9 cellular contexts compared by ENCODE assay signal in genomic region chr2:136136921-136137320, GRCh38. TPM values are rescaled to one million over a fixed set of nuclear protein-coding genes. Genes with fewer than 3 reads are reported as not detected.
DNase-seq lines count a peak whose midpoint lies in the region; FAIRE-seq and TF ChIP-seq lines count a peak whose summit lies in the region.
"Had no signal": no experiment of that assay in that cellular context is flagged by ENCODE, and none has a peak within 500 bp of the region (broad histone marks: within the 10 kb centered on the region; RNA-seq: fewer than 3 reads in every experiment).

No MANE protein-coding gene starts in this region.

- peaks cover 0 to 7% of the 10 kb centered on the region in 2 donors for H3K36me3 Mint-ChIP-seq in CD4-positive, alpha-beta memory T cell
- H3K36me3 Mint-ChIP-seq in T-helper 1 cell treated with Interleukin-12 subunit alpha and Interleukin-12 subunit beta and Interleukin-4 antibody, amounts not matched to agents 30 μg/mL and 1 μg/mL, for 36 hours (ENCODE audit: low read depth) = peaks cover 10% of the 10 kb centered on the region

- CTCF ChIA-PET in CD4-positive, alpha-beta memory T cell (lab: Charles Lee; ENCODE audit: partially characterized antibody) = interaction anchor here (1.0 to 3.7 kb wide), 16 partner anchors 8 to 247 kb away, joined by 3 to 24 read pairs (median 6); partner anchors contain the start of genes CXCR4 and DARS1

- DNase-seq in CD4-positive, alpha-beta memory T cell = peak in 1 of 5 donors; percentile 77
- peak; percentile 4 for DNase-seq in medulla oblongata (ENCODE audit: extremely low spot score)
- no peak for DNase-seq in D721Med (ENCODE audit: insufficient read length, low spot score)
- no peak for DNase-seq in hepatocyte (ENCODE audit: low spot score)
- DNase-seq in AG20443 (ENCODE audit: low spot score) = no peak
- no peak for DNase-seq in erythroblast (lab: John Stamatoyannopoulos, UW)

- POLR2A ChIA-PET in CD4-positive, alpha-beta memory T cell (lab: Charles Lee; ENCODE audit: partially characterized antibody) = interaction anchor here (0.6 to 13.9 kb wide), 45 partner anchors 8 to 262 kb away, joined by 3 to 599 read pairs (median 6); partner anchors contain the start of genes CXCR4 and DARS1

- no peaks in the 10 kb centered on the region for H3K27me3 ChIP-seq in CD4-positive, alpha-beta memory T cell (ENCODE audit: insufficient read depth, low read length)
- H3K27me3 ChIP-seq in KMS-11 (ENCODE audit: insufficient read depth, low read depth) (no peaks in the 10 kb centered on the region), hepatocyte (no peaks in the 10 kb centered on the region)

- no peaks in the 10 kb centered on the region for H3K27me3 Mint-ChIP-seq in CD4-positive, alpha-beta memory T cell
- peaks cover 60% of the 10 kb centered on the region for H3K27me3 Mint-ChIP-seq in T-helper 1 cell treated with Interleukin-12 subunit alpha and Interleukin-12 subunit beta and Interleukin-4 antibody, amounts not matched to agents 30 μg/mL and 1 μg/mL, for 36 hours (ENCODE audit: low read depth)

- peak overlapping the region; percentile 96 to 100 (median 99) for H3K27ac Mint-ChIP-seq in CD4-positive, alpha-beta memory T cell
- H3K27ac Mint-ChIP-seq in T-helper 1 cell treated with Interleukin-12 subunit alpha and Interleukin-12 subunit beta and Interleukin-4 antibody, amounts not matched to agents 30 μg/mL and 1 μg/mL, for 36 hours = peak overlapping the region; percentile 80

- H3K9me3 ChIP-seq in CD4-positive, alpha-beta memory T cell (ENCODE audit: control insufficient read depth in 1 of 2, low read length in 2 of 2) = no peaks in the 10 kb centered on the region
- H3K9me3 ChIP-seq in hepatocyte (ENCODE audit: low read depth) = no peaks in the 10 kb centered on the region

- H2AFZ ChIP-seq in KMS-11 (ENCODE audit: low read depth) (no peak overlapping the region), hepatocyte (no peak overlapping the region)

- peak overlapping the region; percentile 95 for H3K27ac ChIP-seq in CD4-positive, alpha-beta memory T cell (ENCODE audit: low read depth, low read length)
- H3K27ac ChIP-seq in KMS-11 = peak overlapping the region; percentile 88
- H3K27ac ChIP-seq in hepatocyte = no peak overlapping the region

- no peaks in the 10 kb centered on the region for H3K9me2 ChIP-seq in hepatocyte (replicated peaks; ENCODE audit: insufficient read depth)

- WGBS in hepatocyte (ENCODE audit: low lambda C conversion rate, missing lambda C conversion rate) = 76% methylated on average over 1 of the region's 1 CpG

- H3K9ac ChIP-seq in KMS-11 = peak overlapping the region; percentile 28; the same call in 1 of the 2 replicates

- no peak for TF ChIP-seq POLR2A in erythroblast (IDR thresholded peaks at IDR 0.05; ENCODE audit: low read length)

- peak overlapping the region in 1 of 2 donors; percentile 14 for H3K4me3 ChIP-seq in CD4-positive, alpha-beta memory T cell (ENCODE audit: low read length in 2 of 2)
- no peak overlapping the region for H3K4me3 ChIP-seq in KMS-11 (IDR thresholded peaks at IDR 0.05; ENCODE audit: insufficient read depth, low read depth, low read length)
- no peak overlapping the region for H3K4me3 ChIP-seq in hepatocyte

- H3K9me3 Mint-ChIP-seq in CD4-positive, alpha-beta memory T cell = peaks cover 0 to 5% (median 0%) of the 10 kb centered on the region in 8 donors
- H3K9me3 Mint-ChIP-seq in T-helper 1 cell treated with Interleukin-12 subunit alpha and Interleukin-12 subunit beta and Interleukin-4 antibody, amounts not matched to agents 30 μg/mL and 1 μg/mL, for 36 hours = no peaks in the 10 kb centered on the region

- peak overlapping the region; percentile 74 for H3K4me2 ChIP-seq in KMS-11
- H3K4me2 ChIP-seq in hepatocyte = no peak overlapping the region

- H4K20me1 ChIP-seq in KMS-11 (ENCODE audit: insufficient read depth) = no peaks in the 10 kb centered on the region
- no peaks in the 10 kb centered on the region for H4K20me1 ChIP-seq in hepatocyte (ENCODE audit: insufficient read depth, poor library complexity, severe bottlenecking)

- peak overlapping the region; percentile 63 to 92 (median 75) for H3K4me3 Mint-ChIP-seq in CD4-positive, alpha-beta memory T cell
- no peak overlapping the region for H3K4me3 Mint-ChIP-seq in T-helper 1 cell treated with Interleukin-12 subunit alpha and Interleukin-12 subunit beta and Interleukin-4 antibody, amounts not matched to agents 30 μg/mL and 1 μg/mL, for 36 hours

- peaks cover 74 to 97% (median 88%) of the 10 kb centered on the region in 4 donors for H3K4me1 Mint-ChIP-seq in CD4-positive, alpha-beta memory T cell
- H3K4me1 Mint-ChIP-seq in T-helper 1 cell treated with Interleukin-12 subunit alpha and Interleukin-12 subunit beta and Interleukin-4 antibody, amounts not matched to agents 30 μg/mL and 1 μg/mL, for 36 hours (ENCODE audit: low read depth) = peaks cover 72% of the 10 kb centered on the region

- no peak for FAIRE-seq in D721Med (lab: Jason Lieb, UNC)

- TF ChIP-seq CTCF in KMS-11 (conservative IDR thresholded peaks at IDR 0.05; ENCODE audit: low read depth, low read length) (no peak), D721Med (IDR thresholded peaks at IDR 0.05; ENCODE audit: insufficient read depth, missing control alignments) (no peak), hepatocyte (IDR thresholded peaks at IDR 0.05; ENCODE audit: poor library complexity) (no peak)

- no peaks in the 10 kb centered on the region for H3K36me3 ChIP-seq in CD4-positive, alpha-beta memory T cell (ENCODE audit: insufficient read depth, low read length)
- H3K36me3 ChIP-seq in KMS-11 (ENCODE audit: insufficient read depth) (no peaks in the 10 kb centered on the region), hepatocyte (replicated peaks; ENCODE audit: insufficient read depth, low read depth) (no peaks in the 10 kb centered on the region)

- intact Hi-C loops in CD4-positive, alpha-beta memory T cell (cut with micrococcal nuclease) = loop anchor here (1.0 to 10.0 kb wide), 11 partner anchors 19 to 1470 kb away; partner anchors contain the start of genes CCNT2, CXCR4, DARS1 and R3HDM1

- H3K79me2 ChIP-seq in KMS-11 (ENCODE audit: insufficient read depth, low read depth) = no peaks in the 10 kb centered on the region
- H3K79me2 ChIP-seq in hepatocyte = no peaks in the 10 kb centered on the region

- H3K4me1 ChIP-seq in CD4-positive, alpha-beta memory T cell (ENCODE audit: insufficient read depth, low read length) = peaks cover 98% of the 10 kb centered on the region
- H3K4me1 ChIP-seq in KMS-11 (ENCODE audit: low read depth, poor library complexity, severe bottlenecking) (peaks cover 94% of the 10 kb centered on the region), hepatocyte (ENCODE audit: insufficient read depth) (peaks cover 5% of the 10 kb centered on the region)

RNA-seq across cellular contexts. Expression of gene CXCR4, which starts 19.0 kb away (rescaled TPM):
- 100 to 1,000 TPM; 306 to 308 TPM for total RNA-seq in CD4-positive, alpha-beta memory T cell
- 1,000 to 10,000 TPM in 1 of 2 donors, 100 to 1,000 TPM in 1; 368 to 1,556 TPM for polyA plus RNA-seq in CD4-positive, alpha-beta memory T cell
- 6.2 and 6.4 TPM in 2 replicates for total RNA-seq in hepatocyte
- 2.4 and 3.8 TPM in 2 replicates for polyA plus RNA-seq in hepatocyte
- total RNA-seq: LHCN-M2 had no signal

Comparison
In these comparisons a context has a peak if more than half of its experiments do, and no peak if none do; other contexts are left out.
1. RNA of gene CXCR4, which starts 19.0 kb away (total RNA-seq): 306 to 308 TPM in CD4-positive, alpha-beta memory T cell; 6.2 to 6.4 TPM in hepatocyte; every median in the first group is over 10 times any median in the second.